ENCODE assay signal across 8 cellular contexts in genomic region chr3:47282424-47283192, GRCh38. TPM values are rescaled to one million over a fixed set of nuclear protein-coding genes. Genes with fewer than 3 reads are reported as not detected.
DNase-seq lines count a peak whose midpoint lies in the region; ATAC-seq and TF ChIP-seq lines count a peak whose summit lies in the region.

Gene KIF9, minus strand, starts transcription at chr3:47282799. Its CDS starts 5,425 bp downstream, at chr3:47277374.
Gene KLHL18, plus strand, starts transcription at chr3:47282944. Its CDS starts 22 bp downstream, at chr3:47282966.

- intact Hi-C loops in activated T-helper 2 cell treated with anti-CD3 and anti-CD28 coated beads, Interferon-gamma antibody, Interleukin-2, Interleukin-4, amounts not matched to agents 10 μg/mL and 5 μg/mL and 100 μg/mL, durations not matched to agents 14 hours and 24 hours and 36 hours (cut with micrococcal nuclease) = loop anchor here (1.0 to 5.0 kb wide), 4 partner anchors 98 to 306 kb away; partner anchors contain the start of genes CCDC12, ELP6, PTPN23 and SETD2
- intact Hi-C loops in natural killer cell (cut with micrococcal nuclease) = loop anchor here (1.0 to 2.0 kb wide), 2 partner anchors 98 to 118 kb away; partner anchors contain the start of genes PTPN23 and SETD2

- peak within 1 kb of the TSS; percentile 80 for H3K4me3 ChIP-seq in Karpas-422 (ENCODE audit: low read length)
- H3K4me3 ChIP-seq in fibroblast of mammary gland (ENCODE audit: control insufficient read depth, low read depth, low read length) = peak within 1 kb of the TSS; percentile 93

- H3K9me2 ChIP-seq in Karpas-422 (replicated peaks; ENCODE audit: insufficient read depth, low read length) = no peaks in the 10 kb centered on the region

- no peaks in the 10 kb centered on the region for H4K20me1 ChIP-seq in Karpas-422 (ENCODE audit: insufficient read depth, low read depth, low read length)

- H3K36me3 Mint-ChIP-seq in activated T-helper 2 cell treated with anti-CD3 and anti-CD28 coated beads, Interferon-gamma antibody, Interleukin-2, Interleukin-4, amounts not matched to agents 10 μg/mL and 5 μg/mL and 100 μg/mL, durations not matched to agents 14 hours and 24 hours and 36 hours (ENCODE audit: low read depth) = peaks cover 19% of the 10 kb centered on the region
- no peaks in the 10 kb centered on the region for H3K36me3 Mint-ChIP-seq in natural killer cell

- ATAC-seq in GM21825 (IDR thresholded peaks at IDR 0.05; ENCODE audit: unreplicated experiment) = peak; percentile 73
- peak; percentile 85 to 96 (median 87) for ATAC-seq in natural killer cell

- H3K36me3 ChIP-seq in Karpas-422 (ENCODE audit: insufficient read depth, low read length) = peaks cover 15% of the 10 kb centered on the region; the same call in 1 of the 2 replicates

- H3K27me3 ChIP-seq in Karpas-422 (ENCODE audit: low read length) = no peaks in the 10 kb centered on the region

- peak within 1 kb of the TSS; percentile 73 for H2AFZ ChIP-seq in Karpas-422 (ENCODE audit: low read length)

- H3K27me3 Mint-ChIP-seq in activated T-helper 2 cell treated with anti-CD3 and anti-CD28 coated beads, Interferon-gamma antibody, Interleukin-2, Interleukin-4, amounts not matched to agents 10 μg/mL and 5 μg/mL and 100 μg/mL, durations not matched to agents 14 hours and 24 hours and 36 hours (ENCODE audit: low read depth) = no peaks in the 10 kb centered on the region
- no peaks in the 10 kb centered on the region for H3K27me3 Mint-ChIP-seq in natural killer cell (ENCODE audit: low read depth in 2 of 2)

- peak within 1 kb of the TSS; percentile 100 for H3K27ac Mint-ChIP-seq in activated T-helper 2 cell treated with anti-CD3 and anti-CD28 coated beads, Interferon-gamma antibody, Interleukin-2, Interleukin-4, amounts not matched to agents 10 μg/mL and 5 μg/mL and 100 μg/mL, durations not matched to agents 14 hours and 24 hours and 36 hours
- H3K27ac Mint-ChIP-seq in natural killer cell = peak within 1 kb of the TSS; percentile 97 to 100

- peak within 1 kb of the TSS; percentile 82 for H3K4me2 ChIP-seq in Karpas-422 (ENCODE audit: low read depth, low read length, poor library complexity, severe bottlenecking)

- peak; percentile 90 for DNase-seq in Daoy (ENCODE audit: low read depth)
- DNase-seq in Karpas-422 = peak; percentile 99
- DNase-seq in RPMI7951 (ENCODE audit: low read depth) = peak; percentile 94
- DNase-seq in activated T-helper 2 cell treated with anti-CD3 and anti-CD28 coated beads, Interferon-gamma antibody, Interleukin-2, Interleukin-4, amounts not matched to agents 10 μg/mL and 5 μg/mL and 100 μg/mL, durations not matched to agents 14 hours and 24 hours and 36 hours (ENCODE audit: low spot score) = peak; percentile 95
- DNase-seq in fibroblast of mammary gland (ENCODE audit: low read depth) = peak; percentile 91
- DNase-seq in natural killer cell = peak; percentile 94
- DNase-seq in stimulated activated naive CD4-positive, alpha-beta T cell (lab: John Stamatoyannopoulos, UW) = peak; percentile 92 to 99 (median 98)

- H3K9me3 ChIP-seq in Karpas-422 (ENCODE audit: low read length) = no peaks in the 10 kb centered on the region

- H3K4me1 ChIP-seq in Karpas-422 (ENCODE audit: low read length) = peaks cover 33% of the 10 kb centered on the region

- H3K79me2 ChIP-seq in Karpas-422 (ENCODE audit: low read length) = peaks cover 64% of the 10 kb centered on the region

- H3K27ac ChIP-seq in Karpas-422 (ENCODE audit: low read length) = peak within 1 kb of the TSS; percentile 92

- H3K9ac ChIP-seq in Karpas-422 (ENCODE audit: low read length) = peak within 1 kb of the TSS; percentile 97

- H3K4me3 Mint-ChIP-seq in activated T-helper 2 cell treated with anti-CD3 and anti-CD28 coated beads, Interferon-gamma antibody, Interleukin-2, Interleukin-4, amounts not matched to agents 10 μg/mL and 5 μg/mL and 100 μg/mL, durations not matched to agents 14 hours and 24 hours and 36 hours (ENCODE audit: low read depth) = peak within 1 kb of the TSS; percentile 98
- peak within 1 kb of the TSS; percentile 99 for H3K4me3 Mint-ChIP-seq in natural killer cell

- H3K4me1 Mint-ChIP-seq in activated T-helper 2 cell treated with anti-CD3 and anti-CD28 coated beads, Interferon-gamma antibody, Interleukin-2, Interleukin-4, amounts not matched to agents 10 μg/mL and 5 μg/mL and 100 μg/mL, durations not matched to agents 14 hours and 24 hours and 36 hours (ENCODE audit: low read depth) = peaks cover 17% of the 10 kb centered on the region
- peaks cover 37 to 43% of the 10 kb centered on the region in 2 donors for H3K4me1 Mint-ChIP-seq in natural killer cell

- TF ChIP-seq CTCF in fibroblast of mammary gland (conservative IDR thresholded peaks at IDR 0.05; ENCODE audit: control insufficient read depth, insufficient read depth, low read depth, low read length) (no peak), natural killer cell (IDR thresholded peaks at IDR 0.05) (no peak)

- no peaks in the 10 kb centered on the region for H3K9me3 Mint-ChIP-seq in activated T-helper 2 cell treated with anti-CD3 and anti-CD28 coated beads, Interferon-gamma antibody, Interleukin-2, Interleukin-4, amounts not matched to agents 10 μg/mL and 5 μg/mL and 100 μg/mL, durations not matched to agents 14 hours and 24 hours and 36 hours
- H3K9me3 Mint-ChIP-seq in natural killer cell = no peaks in the 10 kb centered on the region

RNA-seq across cellular contexts. Expression of gene KIF9, which starts in this region (rescaled TPM):
- total RNA-seq in Daoy (2014; rRNA removed; shearing (Covaris generic)) = 14.8 and 29.4 TPM in 2 replicates
- total RNA-seq in Karpas-422 (2014; rRNA removed; shearing (Covaris generic); ENCODE audit: low replicate concordance) = 8.3 and 21.1 TPM in 2 replicates
- 20.0 and 22.1 TPM in 2 replicates for total RNA-seq in RPMI7951 (2014; rRNA removed; shearing (Covaris generic))
- total RNA-seq in activated T-helper 2 cell treated with anti-CD3 and anti-CD28 coated beads, Interferon-gamma antibody, Interleukin-2, Interleukin-4, amounts not matched to agents 10 μg/mL and 5 μg/mL and 100 μg/mL, durations not matched to agents 14 hours and 24 hours and 36 hours = 3.5 and 4.4 TPM in 2 replicates
- 10 to 100 TPM; 11.4 to 21.9 (median 21.4) TPM for total RNA-seq in natural killer cell

RNA-seq across cellular contexts. Expression of gene KLHL18, which starts in this region (rescaled TPM):
- 12.1 and 15.0 TPM in 2 replicates for total RNA-seq in Daoy (2014; rRNA removed; shearing (Covaris generic))
- total RNA-seq in Karpas-422 (2014; rRNA removed; shearing (Covaris generic); ENCODE audit: low replicate concordance) = 15.6 and 33.0 TPM in 2 replicates
- total RNA-seq in RPMI7951 (2014; rRNA removed; shearing (Covaris generic)) = 24.6 and 27.1 TPM in 2 replicates
- total RNA-seq in activated T-helper 2 cell treated with anti-CD3 and anti-CD28 coated beads, Interferon-gamma antibody, Interleukin-2, Interleukin-4, amounts not matched to agents 10 μg/mL and 5 μg/mL and 100 μg/mL, durations not matched to agents 14 hours and 24 hours and 36 hours = 35.7 and 40.9 TPM in 2 replicates
- 10 to 100 TPM; 37.3 to 47.9 (median 45.2) TPM for total RNA-seq in natural killer cell

Comparison
In these comparisons a context has a peak if more than half of its experiments do, and no peak if none do; other contexts are left out.
1. Peak in every context shown above with its lines: DNase-seq, ATAC-seq, H3K4me3 ChIP-seq and H3K27ac ChIP-seq.